In genomic region chr4:114041117-114041475, GRCh38 we compare ENCODE assay signal across 26 cellular contexts.
DNase-seq lines count a peak whose midpoint lies in the region; ATAC-seq and TF ChIP-seq lines count a peak whose summit lies in the region.
"Had no signal": no experiment of that assay in that cellular context is flagged by ENCODE, and none has a peak within 500 bp of the region (broad histone marks: within the 10 kb centered on the region; RNA-seq: fewer than 3 reads in every experiment).

No MANE protein-coding gene starts in this region.

- H3K4me1 ChIP-seq in RWPE2 (ENCODE audit: insufficient read depth, poor library complexity, severe bottlenecking) = peaks cover 7% of the 10 kb centered on the region
- H3K4me1 ChIP-seq in CD8-positive, alpha-beta memory T cell (ENCODE audit: insufficient read depth, low read length) = no peaks in the 10 kb centered on the region
- H3K4me1 ChIP-seq: parathyroid adenoma, upper lobe of left lung had no signal

- no peaks in the 10 kb centered on the region for H3K9me3 ChIP-seq in RWPE2 (ENCODE audit: severe bottlenecking)
- H3K9me3 ChIP-seq in CD8-positive, alpha-beta memory T cell (ENCODE audit: low read length) = no peaks in the 10 kb centered on the region
- H3K9me3 ChIP-seq: Caco-2, right lobe of liver, upper lobe of left lung had no signal

- POLR2A ChIA-PET in AG04449 (lab: Yijun Ruan, JAX) = interaction anchor here (1.0 kb wide), 1 partner anchor 82 kb away, joined by 5 read pairs; no protein-coding TSS in a partner anchor
- POLR2A ChIA-PET in CD8-positive, alpha-beta memory T cell (lab: Charles Lee) = no interaction called here

- H3K36me3 Mint-ChIP-seq in CD8-positive, alpha-beta memory T cell = no peaks in the 10 kb centered on the region
- H3K36me3 Mint-ChIP-seq: activated naive CD8-positive, alpha-beta T cell had no signal

- H3K36me3 ChIP-seq in RWPE2 (ENCODE audit: low read depth) = no peaks in the 10 kb centered on the region
- H3K36me3 ChIP-seq in CD8-positive, alpha-beta memory T cell (ENCODE audit: insufficient read depth, low read length) = no peaks in the 10 kb centered on the region
- H3K36me3 ChIP-seq: right lobe of liver, upper lobe of left lung had no signal

- peak overlapping the region in 1 of 8 donors; percentile 58 for H3K27ac Mint-ChIP-seq in CD8-positive, alpha-beta memory T cell
- H3K27ac Mint-ChIP-seq: activated CD4-positive, alpha-beta T cell treated with anti-CD3 and anti-CD28 coated beads for 36 hours; activated naive CD8-positive, alpha-beta T cell; dendritic cell treated with granulocyte-macrophage colony-stimulating factor and Interleukin-4, amounts not matched to agents 40 ng/mL and 50 ng/mL, for 4 days; nephron; stimulated activated effector memory CD8-positive, alpha-beta T cell treated with anti-CD3 and anti-CD28 coated beads, Interleukin-12 subunit alpha, Interleukin-12 subunit beta, amount 100 ng/mL, for 72 hours had no signal

- H3K27me3 ChIP-seq in RWPE2 (ENCODE audit: insufficient read depth, poor library complexity, severe bottlenecking) = no peaks in the 10 kb centered on the region
- H3K27me3 ChIP-seq in CD8-positive, alpha-beta memory T cell (ENCODE audit: insufficient read depth, low read length, poor library complexity, severe bottlenecking) = no peaks in the 10 kb centered on the region
- H3K27me3 ChIP-seq: right lobe of liver, upper lobe of left lung had no signal

- no peak overlapping the region for H3K4me3 Mint-ChIP-seq in CD8-positive, alpha-beta memory T cell
- H3K4me3 Mint-ChIP-seq: activated CD4-positive, alpha-beta T cell treated with anti-CD3 and anti-CD28 coated beads for 36 hours; activated naive CD8-positive, alpha-beta T cell; dendritic cell treated with granulocyte-macrophage colony-stimulating factor and Interleukin-4, amounts not matched to agents 40 ng/mL and 50 ng/mL, for 4 days; nephron; stimulated activated effector memory CD8-positive, alpha-beta T cell treated with anti-CD3 and anti-CD28 coated beads, Interleukin-12 subunit alpha, Interleukin-12 subunit beta, amount 100 ng/mL, for 72 hours; T-helper 17 cell had no signal

- TF ChIP-seq CTCF in AG04449 (IDR thresholded peaks at IDR 0.05; ENCODE audit: insufficient read depth, low read length, missing control alignments) (no peak), RWPE2 (IDR thresholded peaks at IDR 0.05; ENCODE audit: poor library complexity, severe bottlenecking) (no peak), fibroblast of villous mesenchyme (IDR thresholded peaks at IDR 0.05; ENCODE audit: insufficient read depth, low read depth, low read length) (no peak)

- peak; percentile 33; the same call in 1 of the 3 replicates for ATAC-seq in RWPE2 (ENCODE audit: low read depth)
- ATAC-seq: right lobe of liver, T-helper 17 cell had no signal

- no peak overlapping the region for H3K4me3 ChIP-seq in AG04449 (ENCODE audit: low read depth, low read length)
- H3K4me3 ChIP-seq in RWPE2 (ENCODE audit: severe bottlenecking) = no peak overlapping the region
- H3K4me3 ChIP-seq in fibroblast of villous mesenchyme (ENCODE audit: low read depth, low read length) = no peak overlapping the region
- H3K4me3 ChIP-seq in CD8-positive, alpha-beta memory T cell (ENCODE audit: low read length) = no peak overlapping the region
- H3K4me3 ChIP-seq: right lobe of liver, SK-N-MC, upper lobe of left lung had no signal

- DNase-seq in AG04449 (ENCODE audit: low read depth, low spot score) (peak; percentile 7), HS-27A (ENCODE audit: low read depth) (peak; percentile 46), RWPE2 (ENCODE audit: low spot score) (no peak), fibroblast of villous mesenchyme (ENCODE audit: low read depth) (peak; percentile 6), anterior cingulate cortex (lab: John Stamatoyannopoulos, UW) (no peak), NCI-H1694 treated with DMSO at 0.1 percent for 48 hours (lab: John Stamatoyannopoulos, UW) (no peak)
- no peak for DNase-seq in CD8-positive, alpha-beta memory T cell
- no peak for DNase-seq in activated CD4-positive, CD25-positive, alpha-beta regulatory T cell (lab: John Stamatoyannopoulos, UW)
- DNase-seq: activated CD4-positive, alpha-beta T cell treated with anti-CD3 and anti-CD28 coated beads for 36 hours; activated effector memory CD4-positive, alpha-beta T cell treated with Interleukin-2 at 50 U/mL for 16 hours; activated T-cell treated with anti-CD3 and anti-CD28 coated beads for 4 hours; Caco-2; central memory CD4-positive, alpha-beta T cell; kidney; NCI-H1092 treated with DMSO at 0.1 percent for 48 hours; NCI-H2029; right lobe of liver; stimulated activated CD4-positive, alpha-beta T cell treated with anti-CD3 and anti-CD28 coated beads, Interleukin-4, amount 100 ng/mL, for 24 hours; T-helper 17 cell; upper lobe of left lung had no signal

- CTCF ChIA-PET in AG04449 (lab: Yijun Ruan, JAX) = interaction anchor here (1.0 to 1.1 kb wide), 2 partner anchors 140 to 341 kb away, joined by 4 read pairs; no protein-coding TSS in a partner anchor
- CTCF ChIA-PET in CD8-positive, alpha-beta memory T cell (lab: Charles Lee) = no interaction called here

- H3K27me3 Mint-ChIP-seq in CD8-positive, alpha-beta memory T cell = peaks cover 0 to 2% of the 10 kb centered on the region in 2 donors
- H3K27me3 Mint-ChIP-seq: activated CD4-positive, alpha-beta T cell treated with anti-CD3 and anti-CD28 coated beads for 36 hours; activated naive CD8-positive, alpha-beta T cell had no signal

- peaks cover 8 to 17% (median 12%) of the 10 kb centered on the region in 3 donors for H3K4me1 Mint-ChIP-seq in CD8-positive, alpha-beta memory T cell
- H3K4me1 Mint-ChIP-seq: nephron had no signal

- H3K9me3 Mint-ChIP-seq in CD8-positive, alpha-beta memory T cell = no peaks in the 10 kb centered on the region
- H3K9me3 Mint-ChIP-seq: nephron; stimulated activated effector memory CD8-positive, alpha-beta T cell treated with anti-CD3 and anti-CD28 coated beads, Interleukin-12 subunit alpha, Interleukin-12 subunit beta, amount 100 ng/mL, for 72 hours had no signal

- H3K27ac ChIP-seq in RWPE2 (ENCODE audit: poor library complexity, severe bottlenecking) = no peak overlapping the region
- no peak overlapping the region for H3K27ac ChIP-seq in CD8-positive, alpha-beta memory T cell (ENCODE audit: low read depth, low read length)
- H3K27ac ChIP-seq: parathyroid adenoma, right lobe of liver, SK-N-MC had no signal

Comparison
In these comparisons a context has a peak if more than half of its experiments do, and no peak if none do; other contexts are left out.
1. DNase-seq: peak in AG04449 (single experiment), HS-27A (single experiment) and fibroblast of villous mesenchyme (single experiment); none in RWPE2 (single experiment), anterior cingulate cortex (0 of 58), CD8-positive, alpha-beta memory T cell (0 of 5), NCI-H1694 treated with DMSO at 0.1 percent for 48 hours (single experiment) and activated CD4-positive, CD25-positive, alpha-beta regulatory T cell (0 of 4).